ENCODE assay signal across 19 cellular contexts in the genomic region with DNA sequence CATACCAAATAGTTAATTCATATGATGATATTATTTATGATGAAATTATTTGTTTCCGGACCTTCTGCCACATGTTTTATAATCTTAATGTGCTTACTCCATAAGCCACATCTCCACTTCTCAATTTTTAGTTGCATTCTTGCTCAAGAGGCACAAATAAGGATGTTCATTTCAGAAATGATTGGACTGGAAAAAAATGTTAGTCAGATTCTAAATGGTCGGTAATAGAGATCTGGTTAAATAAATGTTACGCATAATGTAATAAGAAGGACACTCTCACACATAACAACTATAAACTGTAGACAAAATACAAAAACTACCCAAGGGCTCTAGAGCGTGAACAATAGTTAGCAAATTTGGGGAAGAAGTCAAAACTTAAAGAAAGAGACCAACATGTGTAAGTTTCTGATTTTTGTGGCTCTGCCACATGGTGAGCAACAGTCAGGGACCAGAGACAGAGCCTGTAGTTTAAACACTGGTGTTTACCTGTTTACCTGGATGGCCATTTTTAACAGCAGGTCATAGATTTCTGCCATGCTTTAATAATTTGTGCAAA.
A peak's percentile ranks its signal among the peaks of the same experiment; 100 is the strongest.
DNase-seq lines count a peak whose midpoint lies in the region; ATAC-seq, FAIRE-seq and TF ChIP-seq lines count a peak whose summit lies in the region.
"Had no signal": no experiment of that assay in that cellular context is flagged by ENCODE, and none has a peak within 500 bp of the region (broad histone marks: within the 10 kb centered on the region; RNA-seq: fewer than 3 reads in every experiment).

No MANE protein-coding gene starts in this region.

- 95% methylated on average over 4 of the region's 4 CpGs for WGBS in smooth muscle cell (ENCODE audit: low lambda C conversion rate)

- peak; percentile 11 for FAIRE-seq in GM19239 (lab: Jason Lieb, UNC)

- H3K4me3 ChIP-seq in smooth muscle cell = no peak overlapping the region

- no peak overlapping the region for H3K27ac ChIP-seq in smooth muscle cell (ENCODE audit: low read depth)

- no peaks in the 10 kb centered on the region for H3K9me3 ChIP-seq in smooth muscle cell (replicated peaks; ENCODE audit: low read depth)
- H3K9me3 ChIP-seq: Caco-2 had no signal

- no peaks in the 10 kb centered on the region for H3K36me3 ChIP-seq in smooth muscle cell (ENCODE audit: low read depth)

- H3K27ac Mint-ChIP-seq in dendritic cell treated with granulocyte-macrophage colony-stimulating factor and Interleukin-4, amounts not matched to agents 40 ng/mL and 50 ng/mL, for 4 days = peak overlapping the region; percentile 85
- H3K27ac Mint-ChIP-seq in stimulated activated memory B cell treated with anti-CD40 and anti-IgM and Interleukin-4, amounts not matched to agents 10 μg/mL and 1 μg/mL and 100 μg/mL, for 72 hours = peak overlapping the region; percentile 50
- H3K27ac Mint-ChIP-seq in stimulated activated naive CD8-positive, alpha-beta T cell treated with anti-CD3 and anti-CD28 coated beads, Interleukin-15, amount 100 ng/mL, for 72 hours = no peak overlapping the region
- H3K27ac Mint-ChIP-seq: CD4-positive, alpha-beta T cell had no signal

- peaks cover 3% of the 10 kb centered on the region for H3K27me3 Mint-ChIP-seq in dendritic cell treated with granulocyte-macrophage colony-stimulating factor and Interleukin-4, amounts not matched to agents 40 ng/mL and 50 ng/mL, for 4 days
- H3K27me3 Mint-ChIP-seq in stimulated activated memory B cell treated with anti-CD40 and anti-IgM and Interleukin-4, amounts not matched to agents 10 μg/mL and 1 μg/mL and 100 μg/mL, for 72 hours = no peaks in the 10 kb centered on the region
- no peaks in the 10 kb centered on the region for H3K27me3 Mint-ChIP-seq in stimulated activated naive CD8-positive, alpha-beta T cell treated with anti-CD3 and anti-CD28 coated beads, Interleukin-15, amount 100 ng/mL, for 72 hours
- H3K27me3 Mint-ChIP-seq: CD4-positive, alpha-beta T cell had no signal

- no peak overlapping the region for H3K9ac ChIP-seq in smooth muscle cell (ENCODE audit: low read depth)

- H3F3A ChIP-seq in smooth muscle cell (ENCODE audit: low read depth) = no peaks in the 10 kb centered on the region

- H3K79me2 ChIP-seq in smooth muscle cell (ENCODE audit: low read depth) = no peaks in the 10 kb centered on the region

- TF ChIP-seq CTCF in smooth muscle cell (IDR thresholded peaks at IDR 0.05; ENCODE audit: borderline replicate concordance, insufficient read depth, poor library complexity, severe bottlenecking) = no peak

- no peak overlapping the region for H3K4me2 ChIP-seq in smooth muscle cell

- intact Hi-C loops in dendritic cell treated with granulocyte-macrophage colony-stimulating factor and Interleukin-4, amounts not matched to agents 40 ng/mL and 50 ng/mL, for 4 days (cut with micrococcal nuclease) = no loop called here

- no peaks in the 10 kb centered on the region for H3K27me3 ChIP-seq in smooth muscle cell (ENCODE audit: low read depth)

- no peaks in the 10 kb centered on the region for H4K20me1 ChIP-seq in smooth muscle cell (ENCODE audit: low read depth)

- H3K4me3 Mint-ChIP-seq in dendritic cell treated with granulocyte-macrophage colony-stimulating factor and Interleukin-4, amounts not matched to agents 40 ng/mL and 50 ng/mL, for 4 days = no peak overlapping the region
- no peak overlapping the region for H3K4me3 Mint-ChIP-seq in stimulated activated memory B cell treated with anti-CD40 and anti-IgM and Interleukin-4, amounts not matched to agents 10 μg/mL and 1 μg/mL and 100 μg/mL, for 72 hours
- H3K4me3 Mint-ChIP-seq in stimulated activated naive CD8-positive, alpha-beta T cell treated with anti-CD3 and anti-CD28 coated beads, Interleukin-15, amount 100 ng/mL, for 72 hours = no peak overlapping the region
- H3K4me3 Mint-ChIP-seq: CD4-positive, alpha-beta T cell had no signal

- H3K36me3 Mint-ChIP-seq in dendritic cell treated with granulocyte-macrophage colony-stimulating factor and Interleukin-4, amounts not matched to agents 40 ng/mL and 50 ng/mL, for 4 days (ENCODE audit: low read depth) = no peaks in the 10 kb centered on the region
- H3K36me3 Mint-ChIP-seq in stimulated activated memory B cell treated with anti-CD40 and anti-IgM and Interleukin-4, amounts not matched to agents 10 μg/mL and 1 μg/mL and 100 μg/mL, for 72 hours = no peaks in the 10 kb centered on the region

- no peaks in the 10 kb centered on the region for H3K9me3 Mint-ChIP-seq in dendritic cell treated with granulocyte-macrophage colony-stimulating factor and Interleukin-4, amounts not matched to agents 40 ng/mL and 50 ng/mL, for 4 days
- H3K9me3 Mint-ChIP-seq in stimulated activated memory B cell treated with anti-CD40 and anti-IgM and Interleukin-4, amounts not matched to agents 10 μg/mL and 1 μg/mL and 100 μg/mL, for 72 hours = no peaks in the 10 kb centered on the region
- no peaks in the 10 kb centered on the region for H3K9me3 Mint-ChIP-seq in stimulated activated naive CD8-positive, alpha-beta T cell treated with anti-CD3 and anti-CD28 coated beads, Interleukin-15, amount 100 ng/mL, for 72 hours
- H3K9me3 Mint-ChIP-seq: CD4-positive, alpha-beta T cell had no signal

- ATAC-seq in stimulated activated memory B cell treated with anti-CD40 and anti-IgM and Interleukin-4, amounts not matched to agents 10 μg/mL and 1 μg/mL and 100 μg/mL, for 72 hours = peak; percentile 64
- ATAC-seq in stimulated activated naive CD8-positive, alpha-beta T cell treated with anti-CD3 and anti-CD28 coated beads, Interleukin-15, amount 100 ng/mL, for 72 hours = no peak
- ATAC-seq in GM21390 (IDR thresholded peaks at IDR 0.05; ENCODE audit: unreplicated experiment) (no peak), GM21723 (IDR thresholded peaks at IDR 0.05; ENCODE audit: unreplicated experiment) (no peak)
- ATAC-seq: Panc1 had no signal

- H3K4me1 Mint-ChIP-seq in dendritic cell treated with granulocyte-macrophage colony-stimulating factor and Interleukin-4, amounts not matched to agents 40 ng/mL and 50 ng/mL, for 4 days (ENCODE audit: low read depth) = peaks cover 15% of the 10 kb centered on the region
- peaks cover 8% of the 10 kb centered on the region for H3K4me1 Mint-ChIP-seq in stimulated activated memory B cell treated with anti-CD40 and anti-IgM and Interleukin-4, amounts not matched to agents 10 μg/mL and 1 μg/mL and 100 μg/mL, for 72 hours
- no peaks in the 10 kb centered on the region for H3K4me1 Mint-ChIP-seq in stimulated activated naive CD8-positive, alpha-beta T cell treated with anti-CD3 and anti-CD28 coated beads, Interleukin-15, amount 100 ng/mL, for 72 hours

- no peak overlapping the region for H2AFZ ChIP-seq in smooth muscle cell (ENCODE audit: low read depth)

- H3K4me1 ChIP-seq in smooth muscle cell (ENCODE audit: low read depth) = no peaks in the 10 kb centered on the region
- H3K4me1 ChIP-seq: Caco-2 had no signal

- DNase-seq in GM19239 (ENCODE audit: insufficient read length, low spot score) = no peak
- DNase-seq in NOMO-1 treated with DMSO at 0.1 percent for 48 hours (lab: John Stamatoyannopoulos, UW; ENCODE audit: unreplicated experiment) = peak; percentile 91
- DNase-seq in smooth muscle cell (lab: John Stamatoyannopoulos, UW; ENCODE audit: unreplicated experiment) = no peak
- no peak for DNase-seq in stimulated activated naive CD8-positive, alpha-beta T cell treated with anti-CD3 and anti-CD28 coated beads, Interleukin-15, amount 100 ng/mL, for 72 hours
- DNase-seq: Caco-2; CD4-positive, alpha-beta T cell; GF-D8; GOT3; MM.1S; NCI-H1694 treated with DMSO at 0.1 percent for 48 hours; NCI-H2107; NCI-H510A treated with DMSO at 0.1 percent for 48 hours; NCI-H774; SW 1271 had no signal

Comparison
In these comparisons a context has a peak if more than half of its experiments do, and no peak if none do; other contexts are left out.
1. H3K27ac Mint-ChIP-seq: peak in dendritic cell treated with granulocyte-macrophage colony-stimulating factor and Interleukin-4, amounts not matched to agents 40 ng/mL and 50 ng/mL, for 4 days (single experiment) and stimulated activated memory B cell treated with anti-CD40 and anti-IgM and Interleukin-4, amounts not matched to agents 10 μg/mL and 1 μg/mL and 100 μg/mL, for 72 hours (single experiment); none in stimulated activated naive CD8-positive, alpha-beta T cell treated with anti-CD3 and anti-CD28 coated beads, Interleukin-15, amount 100 ng/mL, for 72 hours (0 of 2).